In the genomic region with DNA sequence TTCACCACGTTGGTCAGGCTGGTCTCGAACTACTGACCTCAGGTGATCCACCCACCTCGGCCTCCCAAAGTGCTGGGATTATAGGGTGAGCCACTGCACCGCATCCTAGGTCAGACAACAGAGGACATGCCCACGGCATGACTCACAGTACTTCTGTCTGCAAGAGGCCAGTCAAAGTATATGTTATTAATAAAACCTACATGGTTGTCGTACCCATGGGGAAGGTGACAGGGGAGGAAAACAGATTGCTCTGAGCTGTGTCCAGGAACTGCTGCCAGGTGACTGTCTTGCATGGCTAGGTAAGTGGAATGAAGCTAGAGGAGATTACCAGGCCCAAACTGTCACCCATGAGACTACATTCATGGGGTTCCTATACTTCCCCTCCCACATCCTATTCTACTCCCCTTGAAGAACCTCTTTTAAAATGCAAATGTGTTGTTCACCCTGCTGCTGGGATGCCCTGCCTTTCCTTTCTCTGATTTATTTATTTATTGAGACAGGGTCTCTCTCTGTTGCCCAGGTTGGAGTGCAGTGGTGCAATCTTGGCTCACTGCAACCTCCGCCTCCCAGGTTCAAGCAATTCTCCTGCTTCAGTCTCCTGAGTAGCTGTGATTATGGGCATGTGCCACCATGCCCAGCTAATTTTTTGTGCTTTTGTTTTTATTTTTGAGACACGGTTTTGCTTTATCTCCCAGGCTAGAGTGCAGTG, we compare ENCODE assay signal across 1 cellular context.
TF ChIP-seq lines count a peak whose summit lies in the region.

No MANE protein-coding gene starts in this region.

TF ChIP-seq in H1, 55 proteins besides CTCF, POLR2A, EP300 and RAD21:
- TF ChIP-seq CHD2 (IDR thresholded peaks at IDR 0.05; ENCODE audit: low read length) (no peak), KDM1A (IDR thresholded peaks at IDR 0.05; ENCODE audit: borderline replicate concordance, low read length) (no peak), EZH2 (IDR thresholded peaks at IDR 0.05; ENCODE audit: low read depth, low read length, severe bottlenecking) (no peak), BCL11A (IDR thresholded peaks at IDR 0.05; ENCODE audit: low read depth in 2 of 2, low read length in 2 of 2) (no peak), FOSL1 (IDR thresholded peaks at IDR 0.05; ENCODE audit: insufficient read depth, low read depth, low read length) (no peak), SIX5 (IDR thresholded peaks at IDR 0.05; ENCODE audit: low read depth, low read length) (no peak), SIN3A (conservative IDR thresholded peaks at IDR 0.05 in 1 of 2, IDR thresholded peaks at IDR 0.05 in 1 of 2; ENCODE audit: low read depth in 1 of 2, low read length in 2 of 2) (no peak), SAP30 (IDR thresholded peaks at IDR 0.05; ENCODE audit: insufficient read depth, insufficient replicate concordance, low read length) (no peak), TAF1 (IDR thresholded peaks at IDR 0.05; ENCODE audit: low read depth, low read length) (no peak)
- TF ChIP-seq, protein P1, sequence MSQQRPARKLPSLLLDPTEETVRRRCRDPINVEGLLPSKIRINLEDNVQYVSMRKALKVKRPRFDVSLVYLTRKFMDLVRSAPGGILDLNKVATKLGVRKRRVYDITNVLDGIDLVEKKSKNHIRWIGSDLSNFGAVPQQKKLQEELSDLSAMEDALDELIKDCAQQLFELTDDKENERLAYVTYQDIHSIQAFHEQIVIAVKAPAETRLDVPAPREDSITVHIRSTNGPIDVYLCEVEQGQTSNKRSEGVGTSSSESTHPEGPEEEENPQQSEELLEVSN (IDR thresholded peaks at IDR 0.05) = no peak
- TF ChIP-seq, protein P2, sequence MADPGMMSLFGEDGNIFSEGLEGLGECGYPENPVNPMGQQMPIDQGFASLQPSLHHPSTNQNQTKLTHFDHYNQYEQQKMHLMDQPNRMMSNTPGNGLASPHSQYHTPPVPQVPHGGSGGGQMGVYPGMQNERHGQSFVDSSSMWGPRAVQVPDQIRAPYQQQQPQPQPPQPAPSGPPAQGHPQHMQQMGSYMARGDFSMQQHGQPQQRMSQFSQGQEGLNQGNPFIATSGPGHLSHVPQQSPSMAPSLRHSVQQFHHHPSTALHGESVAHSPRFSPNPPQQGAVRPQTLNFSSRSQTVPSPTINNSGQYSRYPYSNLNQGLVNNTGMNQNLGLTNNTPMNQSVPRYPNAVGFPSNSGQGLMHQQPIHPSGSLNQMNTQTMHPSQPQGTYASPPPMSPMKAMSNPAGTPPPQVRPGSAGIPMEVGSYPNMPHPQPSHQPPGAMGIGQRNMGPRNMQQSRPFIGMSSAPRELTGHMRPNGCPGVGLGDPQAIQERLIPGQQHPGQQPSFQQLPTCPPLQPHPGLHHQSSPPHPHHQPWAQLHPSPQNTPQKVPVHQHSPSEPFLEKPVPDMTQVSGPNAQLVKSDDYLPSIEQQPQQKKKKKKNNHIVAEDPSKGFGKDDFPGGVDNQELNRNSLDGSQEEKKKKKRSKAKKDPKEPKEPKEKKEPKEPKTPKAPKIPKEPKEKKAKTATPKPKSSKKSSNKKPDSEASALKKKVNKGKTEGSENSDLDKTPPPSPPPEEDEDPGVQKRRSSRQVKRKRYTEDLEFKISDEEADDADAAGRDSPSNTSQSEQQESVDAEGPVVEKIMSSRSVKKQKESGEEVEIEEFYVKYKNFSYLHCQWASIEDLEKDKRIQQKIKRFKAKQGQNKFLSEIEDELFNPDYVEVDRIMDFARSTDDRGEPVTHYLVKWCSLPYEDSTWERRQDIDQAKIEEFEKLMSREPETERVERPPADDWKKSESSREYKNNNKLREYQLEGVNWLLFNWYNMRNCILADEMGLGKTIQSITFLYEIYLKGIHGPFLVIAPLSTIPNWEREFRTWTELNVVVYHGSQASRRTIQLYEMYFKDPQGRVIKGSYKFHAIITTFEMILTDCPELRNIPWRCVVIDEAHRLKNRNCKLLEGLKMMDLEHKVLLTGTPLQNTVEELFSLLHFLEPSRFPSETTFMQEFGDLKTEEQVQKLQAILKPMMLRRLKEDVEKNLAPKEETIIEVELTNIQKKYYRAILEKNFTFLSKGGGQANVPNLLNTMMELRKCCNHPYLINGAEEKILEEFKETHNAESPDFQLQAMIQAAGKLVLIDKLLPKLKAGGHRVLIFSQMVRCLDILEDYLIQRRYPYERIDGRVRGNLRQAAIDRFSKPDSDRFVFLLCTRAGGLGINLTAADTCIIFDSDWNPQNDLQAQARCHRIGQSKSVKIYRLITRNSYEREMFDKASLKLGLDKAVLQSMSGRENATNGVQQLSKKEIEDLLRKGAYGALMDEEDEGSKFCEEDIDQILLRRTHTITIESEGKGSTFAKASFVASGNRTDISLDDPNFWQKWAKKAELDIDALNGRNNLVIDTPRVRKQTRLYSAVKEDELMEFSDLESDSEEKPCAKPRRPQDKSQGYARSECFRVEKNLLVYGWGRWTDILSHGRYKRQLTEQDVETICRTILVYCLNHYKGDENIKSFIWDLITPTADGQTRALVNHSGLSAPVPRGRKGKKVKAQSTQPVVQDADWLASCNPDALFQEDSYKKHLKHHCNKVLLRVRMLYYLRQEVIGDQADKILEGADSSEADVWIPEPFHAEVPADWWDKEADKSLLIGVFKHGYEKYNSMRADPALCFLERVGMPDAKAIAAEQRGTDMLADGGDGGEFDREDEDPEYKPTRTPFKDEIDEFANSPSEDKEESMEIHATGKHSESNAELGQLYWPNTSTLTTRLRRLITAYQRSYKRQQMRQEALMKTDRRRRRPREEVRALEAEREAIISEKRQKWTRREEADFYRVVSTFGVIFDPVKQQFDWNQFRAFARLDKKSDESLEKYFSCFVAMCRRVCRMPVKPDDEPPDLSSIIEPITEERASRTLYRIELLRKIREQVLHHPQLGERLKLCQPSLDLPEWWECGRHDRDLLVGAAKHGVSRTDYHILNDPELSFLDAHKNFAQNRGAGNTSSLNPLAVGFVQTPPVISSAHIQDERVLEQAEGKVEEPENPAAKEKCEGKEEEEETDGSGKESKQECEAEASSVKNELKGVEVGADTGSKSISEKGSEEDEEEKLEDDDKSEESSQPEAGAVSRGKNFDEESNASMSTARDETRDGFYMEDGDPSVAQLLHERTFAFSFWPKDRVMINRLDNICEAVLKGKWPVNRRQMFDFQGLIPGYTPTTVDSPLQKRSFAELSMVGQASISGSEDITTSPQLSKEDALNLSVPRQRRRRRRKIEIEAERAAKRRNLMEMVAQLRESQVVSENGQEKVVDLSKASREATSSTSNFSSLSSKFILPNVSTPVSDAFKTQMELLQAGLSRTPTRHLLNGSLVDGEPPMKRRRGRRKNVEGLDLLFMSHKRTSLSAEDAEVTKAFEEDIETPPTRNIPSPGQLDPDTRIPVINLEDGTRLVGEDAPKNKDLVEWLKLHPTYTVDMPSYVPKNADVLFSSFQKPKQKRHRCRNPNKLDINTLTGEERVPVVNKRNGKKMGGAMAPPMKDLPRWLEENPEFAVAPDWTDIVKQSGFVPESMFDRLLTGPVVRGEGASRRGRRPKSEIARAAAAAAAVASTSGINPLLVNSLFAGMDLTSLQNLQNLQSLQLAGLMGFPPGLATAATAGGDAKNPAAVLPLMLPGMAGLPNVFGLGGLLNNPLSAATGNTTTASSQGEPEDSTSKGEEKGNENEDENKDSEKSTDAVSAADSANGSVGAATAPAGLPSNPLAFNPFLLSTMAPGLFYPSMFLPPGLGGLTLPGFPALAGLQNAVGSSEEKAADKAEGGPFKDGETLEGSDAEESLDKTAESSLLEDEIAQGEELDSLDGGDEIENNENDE (IDR thresholded peaks at IDR 0.05; ENCODE audit: insufficient replicate concordance, low read length) = no peak
- TF ChIP-seq, protein P3, sequence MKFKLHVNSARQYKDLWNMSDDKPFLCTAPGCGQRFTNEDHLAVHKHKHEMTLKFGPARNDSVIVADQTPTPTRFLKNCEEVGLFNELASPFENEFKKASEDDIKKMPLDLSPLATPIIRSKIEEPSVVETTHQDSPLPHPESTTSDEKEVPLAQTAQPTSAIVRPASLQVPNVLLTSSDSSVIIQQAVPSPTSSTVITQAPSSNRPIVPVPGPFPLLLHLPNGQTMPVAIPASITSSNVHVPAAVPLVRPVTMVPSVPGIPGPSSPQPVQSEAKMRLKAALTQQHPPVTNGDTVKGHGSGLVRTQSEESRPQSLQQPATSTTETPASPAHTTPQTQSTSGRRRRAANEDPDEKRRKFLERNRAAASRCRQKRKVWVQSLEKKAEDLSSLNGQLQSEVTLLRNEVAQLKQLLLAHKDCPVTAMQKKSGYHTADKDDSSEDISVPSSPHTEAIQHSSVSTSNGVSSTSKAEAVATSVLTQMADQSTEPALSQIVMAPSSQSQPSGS (IDR thresholded peaks at IDR 0.05; ENCODE audit: low read length) = no peak
